Comparison of ENCODE assay signal across 29 cellular contexts in genomic region chr13:43852923-43853404, GRCh38.
"Had no signal": no experiment of that assay in that cellular context is flagged by ENCODE, and none has a peak within 500 bp of the region (broad histone marks: within the 10 kb centered on the region; RNA-seq: fewer than 3 reads in every experiment).

No MANE protein-coding gene starts in this region.

- H3K27ac ChIP-seq: colonic mucosa, coronary artery, dorsolateral prefrontal cortex, epithelial cell of prostate, esophagus muscularis mucosa, esophagus squamous epithelium, foreskin keratinocyte, gastrocnemius medialis, gastroesophageal sphincter, heart left ventricle, heart right ventricle had no signal

- H3K27ac Mint-ChIP-seq: dendritic cell treated with granulocyte-macrophage colony-stimulating factor and Interleukin-4, amounts not matched to agents 40 ng/mL and 50 ng/mL, for 4 days; effector memory CD8-positive, alpha-beta T cell; endodermal cell had no signal

- H3K4me3 ChIP-seq: colonic mucosa, coronary artery, dorsolateral prefrontal cortex, esophagus muscularis mucosa, esophagus squamous epithelium, gastrocnemius medialis, gastroesophageal sphincter, heart left ventricle, heart right ventricle had no signal

- FAIRE-seq: colon, endometrium, endothelial cell of umbilical vein, frontal cortex had no signal

- H3K36me3 ChIP-seq: colonic mucosa, gastrocnemius medialis had no signal

- H3K4me1 Mint-ChIP-seq: endodermal cell had no signal

- H3K27me3 Mint-ChIP-seq: dendritic cell treated with granulocyte-macrophage colony-stimulating factor and Interleukin-4, amounts not matched to agents 40 ng/mL and 50 ng/mL, for 4 days had no signal

- H3K9me3 ChIP-seq: colonic mucosa had no signal

- H3K4me1 ChIP-seq: colonic mucosa, esophagus muscularis mucosa, esophagus squamous epithelium, gastrocnemius medialis, gastroesophageal sphincter had no signal

- H3K27me3 ChIP-seq: colonic mucosa, dorsolateral prefrontal cortex, esophagus muscularis mucosa, esophagus squamous epithelium, foreskin keratinocyte, gastrocnemius medialis, gastroesophageal sphincter, heart left ventricle, heart right ventricle had no signal

- ATAC-seq: effector memory CD8-positive, alpha-beta T cell; esophagus mucosa; foreskin keratinocyte; gastrocnemius medialis; gastroesophageal sphincter; heart left ventricle; heart right ventricle had no signal

- H3K4me3 Mint-ChIP-seq: dendritic cell treated with granulocyte-macrophage colony-stimulating factor and Interleukin-4, amounts not matched to agents 40 ng/mL and 50 ng/mL, for 4 days; effector memory CD8-positive, alpha-beta T cell; endodermal cell had no signal

- DNase-seq: colonic mucosa; cortex of kidney; dermis blood vessel endothelial cell; dorsolateral prefrontal cortex; effector CD4-positive, alpha-beta T cell; effector CD8-positive, alpha-beta T cell; effector memory CD4-positive, alpha-beta T cell; effector memory CD8-positive, alpha-beta T cell; endodermal cell; erythroblast; esophagus squamous epithelium; foreskin fibroblast; foreskin keratinocyte; foreskin melanocyte; gastrocnemius medialis; glutamatergic neuron; head of caudate nucleus; heart left ventricle; heart right ventricle had no signal
